ENCODE assay signal across 16 cellular contexts in the genomic region with DNA sequence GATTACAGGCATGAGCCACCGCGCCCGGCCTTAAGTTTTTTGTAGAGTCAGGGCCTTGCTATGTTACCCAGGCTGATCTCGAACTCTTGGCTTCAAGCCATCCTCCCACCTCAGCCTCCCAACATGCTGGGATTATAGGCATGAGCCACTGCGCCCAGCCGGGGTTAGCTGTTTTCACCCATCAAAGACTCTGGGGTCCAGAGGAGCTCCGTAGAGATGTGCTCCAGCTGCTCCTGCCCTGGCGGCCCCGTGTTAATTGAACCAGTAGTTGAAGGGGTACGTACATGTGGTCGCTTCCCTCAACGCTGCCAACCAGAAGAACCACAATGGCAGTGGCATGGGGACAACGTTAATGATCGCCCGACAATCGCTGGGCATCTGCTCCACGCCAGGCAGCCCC.
DNase-seq lines count a peak whose midpoint lies in the region; ATAC-seq and TF ChIP-seq lines count a peak whose summit lies in the region.
"Had no signal": no experiment of that assay in that cellular context is flagged by ENCODE, and none has a peak within 500 bp of the region (broad histone marks: within the 10 kb centered on the region; RNA-seq: fewer than 3 reads in every experiment).

No MANE protein-coding gene starts in this region.

- peaks cover 10% of the 10 kb centered on the region for H3K4me1 ChIP-seq in suprapubic skin

- TF ChIP-seq CTCF in coronary artery (IDR thresholded peaks at IDR 0.05) (no peak), suprapubic skin (IDR thresholded peaks at IDR 0.05) (no peak), glutamatergic neuron (IDR thresholded peaks at IDR 0.05; ENCODE audit: partially characterized antibody, unreplicated experiment) (no peak)

- no peak for ATAC-seq in activated CD8-positive, alpha-beta memory T cell treated with anti-CD3 and anti-CD28 coated beads, Interleukin-2, amount 10 ng/mL, durations not matched to agents 7 days and 5 days
- no peak for ATAC-seq in HG02588 (IDR thresholded peaks at IDR 0.05; ENCODE audit: unreplicated experiment)
- ATAC-seq: GM12878 had no signal

- WGBS in suprapubic skin: 88% methylated on average over 14 of the region's 17 CpGs

- no peaks in the 10 kb centered on the region for H3K9me3 Mint-ChIP-seq in activated CD8-positive, alpha-beta memory T cell treated with anti-CD3 and anti-CD28 coated beads, Interleukin-2, amount 10 ng/mL, durations not matched to agents 7 days and 5 days (ENCODE audit: low read depth)
- no peaks in the 10 kb centered on the region for H3K9me3 Mint-ChIP-seq in glutamatergic neuron (ENCODE audit: unreplicated experiment)
- H3K9me3 Mint-ChIP-seq: CD14-positive monocyte, H9 had no signal

- TF ChIP-seq EP300 in suprapubic skin (IDR thresholded peaks at IDR 0.05): no peak

- H3K27ac Mint-ChIP-seq in activated CD8-positive, alpha-beta memory T cell treated with anti-CD3 and anti-CD28 coated beads, Interleukin-2, amount 10 ng/mL, durations not matched to agents 7 days and 5 days: no peak overlapping the region
- no peak overlapping the region for H3K27ac Mint-ChIP-seq in glutamatergic neuron (ENCODE audit: unreplicated experiment)
- H3K27ac Mint-ChIP-seq: CD14-positive monocyte; CD4-positive, alpha-beta memory T cell had no signal

- H3K27ac ChIP-seq in coronary artery (no peak overlapping the region), suprapubic skin (no peak overlapping the region)
- H3K27ac ChIP-seq: BLaER1 had no signal

- H3K36me3 Mint-ChIP-seq in activated CD8-positive, alpha-beta memory T cell treated with anti-CD3 and anti-CD28 coated beads, Interleukin-2, amount 10 ng/mL, durations not matched to agents 7 days and 5 days: no peaks in the 10 kb centered on the region
- peaks cover 19% of the 10 kb centered on the region for H3K36me3 Mint-ChIP-seq in glutamatergic neuron (ENCODE audit: unreplicated experiment)

- CTCF ChIA-PET in activated CD8-positive, alpha-beta memory T cell treated with anti-CD3 and anti-CD28 coated beads, Interleukin-2, amount 10 ng/mL, durations not matched to agents 7 days and 5 days (lab: Charles Lee): interaction anchor here (1.5 kb wide), 1 partner anchor 8 kb away, joined by 3 read pairs; no protein-coding TSS in a partner anchor

- H3K27me3 ChIP-seq in suprapubic skin: no peaks in the 10 kb centered on the region
- H3K27me3 ChIP-seq: BLaER1 had no signal

- no peaks in the 10 kb centered on the region for H3K9me3 ChIP-seq in suprapubic skin
- H3K9me3 ChIP-seq: BLaER1 had no signal

- H3K4me1 Mint-ChIP-seq in activated CD8-positive, alpha-beta memory T cell treated with anti-CD3 and anti-CD28 coated beads, Interleukin-2, amount 10 ng/mL, durations not matched to agents 7 days and 5 days: peaks cover 7% of the 10 kb centered on the region
- peaks cover 13% of the 10 kb centered on the region for H3K4me1 Mint-ChIP-seq in glutamatergic neuron (ENCODE audit: low read depth, unreplicated experiment)
- H3K4me1 Mint-ChIP-seq: CD14-positive monocyte had no signal

- H3K36me3 ChIP-seq in suprapubic skin: no peaks in the 10 kb centered on the region
- H3K36me3 ChIP-seq: BLaER1 had no signal

- no peaks in the 10 kb centered on the region for H3K27me3 Mint-ChIP-seq in activated CD8-positive, alpha-beta memory T cell treated with anti-CD3 and anti-CD28 coated beads, Interleukin-2, amount 10 ng/mL, durations not matched to agents 7 days and 5 days
- no peaks in the 10 kb centered on the region for H3K27me3 Mint-ChIP-seq in glutamatergic neuron (ENCODE audit: unreplicated experiment)
- H3K27me3 Mint-ChIP-seq: CD4-positive, alpha-beta memory T cell had no signal

- no peak for TF ChIP-seq POLR2A in suprapubic skin (IDR thresholded peaks at IDR 0.05)

- H3K4me3 ChIP-seq in coronary artery: no peak overlapping the region
- no peak overlapping the region for H3K4me3 ChIP-seq in suprapubic skin
- H3K4me3 ChIP-seq: BLaER1, GM12878 had no signal

- DNase-seq in activated CD8-positive, alpha-beta memory T cell treated with anti-CD3 and anti-CD28 coated beads, Interleukin-2, amount 10 ng/mL, durations not matched to agents 7 days and 5 days: peak; percentile 23
- DNase-seq in activated CD8-positive, alpha-beta memory T cell treated with anti-CD3 and anti-CD28 coated beads, Interleukin-2, amount 50 U/mL, for 4 hours: no peak
- DNase-seq in D341Med (ENCODE audit: low spot score) (peak; percentile 14), coronary artery (ENCODE audit: low spot score) (peak; percentile 36), suprapubic skin (ENCODE audit: low spot score in 2 of 2) (peak; percentile 36 to 74), glutamatergic neuron (no peak), mesenteric fat pad (ENCODE audit: low spot score) (no peak)
- DNase-seq: 8988T; CD4-positive, alpha-beta memory T cell; DMS79 treated with DMSO at 0.1 percent for 48 hours; GF-D8; H9 had no signal

- no peak overlapping the region for H3K4me3 Mint-ChIP-seq in activated CD8-positive, alpha-beta memory T cell treated with anti-CD3 and anti-CD28 coated beads, Interleukin-2, amount 10 ng/mL, durations not matched to agents 7 days and 5 days
- no peak overlapping the region for H3K4me3 Mint-ChIP-seq in glutamatergic neuron (ENCODE audit: unreplicated experiment)
- H3K4me3 Mint-ChIP-seq: CD14-positive monocyte; CD4-positive, alpha-beta memory T cell; H9 had no signal

Comparison
In these comparisons a context has a peak if more than half of its experiments do, and no peak if none do; other contexts are left out.
1. DNase-seq: peak in activated CD8-positive, alpha-beta memory T cell treated with anti-CD3 and anti-CD28 coated beads, Interleukin-2, amount 10 ng/mL, durations not matched to agents 7 days and 5 days (single experiment), D341Med (single experiment), coronary artery (single experiment) and suprapubic skin (2 of 2); none in activated CD8-positive, alpha-beta memory T cell treated with anti-CD3 and anti-CD28 coated beads, Interleukin-2, amount 50 U/mL, for 4 hours (single experiment), glutamatergic neuron (single experiment) and mesenteric fat pad (single experiment).